Comparison of ENCODE assay signal across 11 cellular contexts in the genomic region with DNA sequence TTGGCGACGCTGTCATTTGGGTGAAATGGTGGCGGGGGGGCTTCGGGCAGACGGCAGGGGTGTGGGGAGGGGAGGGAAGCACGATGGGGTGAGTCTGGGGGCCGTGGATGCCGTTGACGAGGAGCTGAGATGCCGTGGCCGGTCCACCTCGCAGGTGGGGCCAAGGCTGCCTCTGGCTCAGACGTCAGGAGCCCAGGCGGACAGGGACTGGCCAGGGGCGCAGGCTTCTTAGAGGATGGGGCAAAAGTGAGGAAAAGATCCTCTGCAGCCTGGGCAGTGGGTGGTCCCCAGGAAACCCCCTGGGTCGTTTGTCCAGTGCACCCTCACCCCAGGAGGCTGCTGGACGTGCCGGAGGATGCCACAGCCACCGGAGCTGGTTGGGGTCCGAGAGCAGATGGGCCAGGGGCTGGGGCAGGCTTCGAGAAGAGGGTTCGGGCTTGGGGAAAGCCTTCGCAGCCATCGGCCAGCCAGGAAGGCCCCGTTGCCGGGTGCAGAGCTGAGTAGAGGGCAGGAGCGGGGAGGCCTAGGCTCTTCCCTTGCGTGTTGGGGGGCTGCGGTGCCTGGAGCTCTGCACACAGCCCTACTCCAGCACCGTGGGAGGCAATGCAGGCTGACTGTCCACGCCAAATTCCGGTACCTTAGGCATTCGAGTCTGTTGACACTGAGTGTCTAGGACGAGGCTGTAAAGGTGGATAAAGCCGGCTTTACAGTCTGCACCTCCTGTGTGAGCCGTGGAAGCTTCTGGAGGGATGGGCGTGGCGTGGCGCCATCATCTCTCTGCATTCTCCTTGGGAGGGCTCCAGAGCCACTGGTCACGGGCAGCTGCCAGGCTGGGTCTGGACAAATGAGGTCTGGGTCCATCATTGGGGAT. TPM values are rescaled to one million over a fixed set of nuclear protein-coding genes. Genes with fewer than 3 reads are reported as not detected.
DNase-seq lines count a peak whose midpoint lies in the region; ATAC-seq and TF ChIP-seq lines count a peak whose summit lies in the region.
"Had no signal": no experiment of that assay in that cellular context is flagged by ENCODE, and none has a peak within 500 bp of the region (broad histone marks: within the 10 kb centered on the region; RNA-seq: fewer than 3 reads in every experiment).

No MANE protein-coding gene starts in this region.

- H3K4me3 ChIP-seq in Caco-2 (ENCODE audit: low read depth, low read length) (no peak overlapping the region), esophagus (ENCODE audit: low read depth in 1 of 2, low read length in 2 of 2) (peak overlapping the region; percentile 49 to 78), trophoblast cell (ENCODE audit: low read depth, low read length) (peak overlapping the region; percentile 71)

- peak overlapping the region; percentile 75 for H3K4me2 ChIP-seq in trophoblast cell (ENCODE audit: low read length)

- BruUV-seq in Caco-2 (replicated peaks; lab: Mats Ljungman, UMichigan): no TSS peak

- H4K12ac ChIP-seq in trophoblast cell (ENCODE audit: low read depth, low read length): peak overlapping the region; percentile 55

- WGBS in esophagus, 2 donors: 28 to 31% methylated on average over 40 of the region's 40 CpGs
- WGBS in trophoblast cell (ENCODE audit: extremely low coverage, insufficient coverage, insufficient read length): no CpG with 5 or more reads among the region's 40 CpGs

- POLR2A ChIA-PET in Caco-2 (lab: Charles Lee): interaction anchor here (0.6 kb wide), 1 partner anchor 106 kb away, joined by 3 read pairs; a partner anchor contains a TSS
- POLR2A ChIA-PET in T-cell (lab: Charles Lee): no interaction called here

- H3K4me3 Mint-ChIP-seq in Caco-2 (ENCODE audit: unreplicated experiment): peak overlapping the region; percentile 45
- H3K4me3 Mint-ChIP-seq in T-cell: peak overlapping the region; percentile 69 to 75 (median 70)

- H3K36me3 ChIP-seq in Caco-2 (ENCODE audit: control insufficient read depth, insufficient read depth, low read length) (no peaks in the 10 kb centered on the region), esophagus (ENCODE audit: control insufficient read depth in 2 of 2, insufficient read depth in 2 of 2, low read length in 1 of 2) (peaks cover 0 to 6% of the 10 kb centered on the region in 2 donors), trophoblast cell (ENCODE audit: control insufficient read depth in 1 of 2, insufficient read depth in 2 of 2, low read length in 2 of 2) (no peaks in the 10 kb centered on the region)

- H3K4me1 Mint-ChIP-seq in Caco-2 (ENCODE audit: low read depth, unreplicated experiment) (no peaks in the 10 kb centered on the region), T-cell (peaks cover 13 to 20% (median 18%) of the 10 kb centered on the region in 3 donors)

- peak overlapping the region; percentile 18 for H2BK5ac ChIP-seq in trophoblast cell (ENCODE audit: low read depth, low read length, poor library complexity)

- H3K4ac ChIP-seq in trophoblast cell (ENCODE audit: low read depth, low read length): peak overlapping the region; percentile 42

- DNase-seq in Caco-2: no peak
- DNase-seq in T-cell: no peak
- DNase-seq in trophoblast cell: peak in 1 of 2 donors; percentile 57
- DNase-seq in DMS114 treated with DMSO at 0.1 percent for 48 hours (lab: John Stamatoyannopoulos, UW; ENCODE audit: unreplicated experiment): no peak
- DNase-seq in HPDE6-E6E7 (ENCODE audit: extremely low spot score): no peak
- DNase-seq: HCEC 1CT, NCI-H2171 treated with DMSO at 0.1 percent for 48 hours had no signal

- H3K4me1 ChIP-seq in Caco-2 (peaks cover 38% of the 10 kb centered on the region), esophagus (ENCODE audit: control insufficient read depth in 2 of 2, insufficient read depth in 2 of 2, low read length in 1 of 2) (peaks cover 22 to 72% of the 10 kb centered on the region in 2 donors), trophoblast cell (ENCODE audit: control insufficient read depth in 1 of 2, insufficient read depth in 2 of 2, low read length in 2 of 2) (peaks cover 49 to 68% of the 10 kb centered on the region in 2 experiments)

- H3K27ac ChIP-seq in esophagus (ENCODE audit: low read depth in 2 of 2, low read length in 1 of 2) (peak overlapping the region; percentile 60 to 75), trophoblast cell (ENCODE audit: low read depth, low read length) (peak overlapping the region; percentile 93)

- H3K79me2 ChIP-seq in trophoblast cell (ENCODE audit: control insufficient read depth, insufficient read depth, low read length, poor library complexity): peaks cover 27% of the 10 kb centered on the region

- H3K36me3 Mint-ChIP-seq in Caco-2 (ENCODE audit: insufficient read depth, unreplicated experiment): peaks cover 14% of the 10 kb centered on the region
- no peaks in the 10 kb centered on the region for H3K36me3 Mint-ChIP-seq in T-cell

- H3K9me3 ChIP-seq in Caco-2 (no peaks in the 10 kb centered on the region), esophagus (ENCODE audit: control insufficient read depth in 2 of 2, insufficient read depth in 1 of 2, low read depth in 1 of 2, low read length in 1 of 2) (no peaks in the 10 kb centered on the region), trophoblast cell (ENCODE audit: insufficient read depth, low read depth, low read length) (no peaks in the 10 kb centered on the region)

- peak overlapping the region; percentile 12 for H2AK5ac ChIP-seq in trophoblast cell (ENCODE audit: low read length)

- peak overlapping the region; percentile 37 for H2AFZ ChIP-seq in trophoblast cell (ENCODE audit: insufficient read depth, low read length, poor library complexity)

- H3K27ac Mint-ChIP-seq in Caco-2 (ENCODE audit: unreplicated experiment) (no peak overlapping the region), T-cell (peak overlapping the region in 1 of 2 donors; percentile 71)
- H3K27ac Mint-ChIP-seq: activated T-helper 2 cell treated with anti-CD3 and anti-CD28 coated beads, Interferon-gamma antibody, Interleukin-2, Interleukin-4, amounts not matched to agents 10 μg/mL and 5 μg/mL and 100 μg/mL, durations not matched to agents 14 hours and 24 hours and 36 hours had no signal

- ATAC-seq in T-cell (replicated peaks in 1 of 4) (peak in 2 of 4 experiments; percentile 19 to 43), HG02852 (IDR thresholded peaks at IDR 0.05; ENCODE audit: unreplicated experiment) (no peak), GM19452 (IDR thresholded peaks at IDR 0.05; ENCODE audit: unreplicated experiment) (no peak)

- H3K27me3 ChIP-seq in Caco-2 (replicated peaks; ENCODE audit: control insufficient read depth, insufficient read depth, low read length): no peaks in the 10 kb centered on the region
- no peaks in the 10 kb centered on the region for H3K27me3 ChIP-seq in esophagus (ENCODE audit: control insufficient read depth in 1 of 2, insufficient read depth in 2 of 2, low read length in 2 of 2)
- H3K27me3 ChIP-seq in trophoblast cell (ENCODE audit: insufficient read depth, low read length): no peaks in the 10 kb centered on the region

- H2BK120ac ChIP-seq in trophoblast cell (ENCODE audit: insufficient read depth, low read length, poor library complexity): peak overlapping the region; percentile 39

- CTCF ChIA-PET in Caco-2 (lab: Charles Lee) (no interaction called here), T-cell (lab: Charles Lee) (no interaction called here)

- peak overlapping the region; percentile 80 for H4K91ac ChIP-seq in trophoblast cell (ENCODE audit: low read depth, low read length)

- H3K23ac ChIP-seq in trophoblast cell (ENCODE audit: low read length): no peak overlapping the region

- no peaks in the 10 kb centered on the region for H3K9me3 Mint-ChIP-seq in Caco-2 (ENCODE audit: unreplicated experiment)
- H3K9me3 Mint-ChIP-seq in T-cell: no peaks in the 10 kb centered on the region
- H3K9me3 Mint-ChIP-seq: activated T-helper 2 cell treated with anti-CD3 and anti-CD28 coated beads, Interferon-gamma antibody, Interleukin-2, Interleukin-4, amounts not matched to agents 10 μg/mL and 5 μg/mL and 100 μg/mL, durations not matched to agents 14 hours and 24 hours and 36 hours had no signal

- peak overlapping the region; percentile 41 for H4K8ac ChIP-seq in trophoblast cell (ENCODE audit: low read depth, low read length)

- H3K27me3 Mint-ChIP-seq in Caco-2 (ENCODE audit: insufficient read depth, unreplicated experiment) (no peaks in the 10 kb centered on the region), T-cell (peaks cover 43 to 57% of the 10 kb centered on the region in 2 donors)

- peak overlapping the region; percentile 11 for H3K9ac ChIP-seq in trophoblast cell (ENCODE audit: low read length)

- H3K14ac ChIP-seq in trophoblast cell (ENCODE audit: low read length): peak overlapping the region; percentile 19

- intact Hi-C loops in Caco-2 (cut with micrococcal nuclease; ENCODE audit: unreplicated experiment): no loop called here

- peak overlapping the region; percentile 51 for H3K18ac ChIP-seq in trophoblast cell (ENCODE audit: low read length)

- no peak overlapping the region for H2BK12ac ChIP-seq in trophoblast cell (ENCODE audit: low read length)

- H3K79me1 ChIP-seq in trophoblast cell (ENCODE audit: low read length): peaks cover 57% of the 10 kb centered on the region

- TF ChIP-seq CTCF in Caco-2 (IDR thresholded peaks at IDR 0.05; ENCODE audit: insufficient read depth in 1 of 2, low read depth in 1 of 2, low read length in 1 of 2, severe bottlenecking in 1 of 2, unreplicated experiment in 1 of 2): no peak

RNA-seq across cellular contexts. Expression of a gene that starts 18.8 kb away (rescaled TPM):
- total RNA-seq in Caco-2 (2022) (39.9 and 45.2 TPM in 2 replicates), T-cell (1 to 10 TPM; 1.3 to 2.6 (median 1.8) TPM)
- 10 to 100 TPM; 57.9 to 82.0 TPM for polyA plus RNA-seq in esophagus
- polyA plus RNA-seq in trophoblast cell (2013): 114 and 122 TPM in 2 replicates

Comparison
In these comparisons a context has a peak if more than half of its experiments do, and no peak if none do; other contexts are left out.
1. RNA of a gene that starts 18.8 kb away (total RNA-seq): 39.9 to 45.2 TPM in Caco-2; 1.3 to 2.6 TPM in T-cell; every median in the first group is over 10 times any median in the second.